ENCODE assay signal across 8 cellular contexts in genomic region chr12:8948711-8949524, GRCh38. TPM values are rescaled to one million over a fixed set of nuclear protein-coding genes. Genes with fewer than 3 reads are reported as not detected.
A peak's percentile ranks its signal among the peaks of the same experiment; 100 is the strongest.
DNase-seq lines count a peak whose midpoint lies in the region; ATAC-seq and TF ChIP-seq lines count a peak whose summit lies in the region.

No MANE protein-coding gene starts in this region.

- WGBS in liver: 2% methylated on average over 24 of the region's 24 CpGs
- 0 to 1% methylated on average over 24 of the region's 24 CpGs for WGBS in testis, 2 donors

- H3K4me1 ChIP-seq in RWPE2 (ENCODE audit: insufficient read depth, poor library complexity, severe bottlenecking) (peaks cover 3% of the 10 kb centered on the region), colonic mucosa (peaks cover 8% of the 10 kb centered on the region), liver (ENCODE audit: control insufficient read depth in 4 of 4, insufficient read depth in 4 of 4, low read length in 3 of 4) (peaks cover 0 to 34% (median 26%) of the 10 kb centered on the region in 4 donors), testis (no peaks in the 10 kb centered on the region)

- no peaks in the 10 kb centered on the region for H3K27me3 ChIP-seq in RWPE2 (ENCODE audit: insufficient read depth, poor library complexity, severe bottlenecking)
- H3K27me3 ChIP-seq in colonic mucosa: no peaks in the 10 kb centered on the region
- no peaks in the 10 kb centered on the region for H3K27me3 ChIP-seq in liver (ENCODE audit: control insufficient read depth in 4 of 4, insufficient read depth in 4 of 4, low read length in 3 of 4)
- H3K27me3 ChIP-seq in testis: no peaks in the 10 kb centered on the region

- no peak for TF ChIP-seq POLR2A in testis (IDR thresholded peaks at IDR 0.05)

- H3K4me3 ChIP-seq in RWPE2 (ENCODE audit: severe bottlenecking): peak overlapping the region; percentile 79
- peak overlapping the region; percentile 89 for H3K4me3 ChIP-seq in colonic mucosa
- H3K4me3 ChIP-seq in liver (ENCODE audit: low read depth in 1 of 3, low read length in 3 of 3): peak overlapping the region; percentile 75 to 98 (median 81)
- peak overlapping the region; percentile 75 to 80 for H3K4me3 ChIP-seq in testis

- H3K9ac ChIP-seq in colonic mucosa (ENCODE audit: low read depth in 2 of 2, low read length in 2 of 2) (peak overlapping the region; percentile 80 to 92), liver (ENCODE audit: low read depth in 1 of 2, low read length in 2 of 2) (peak overlapping the region; percentile 69 to 95)

- H3K9me3 ChIP-seq in RWPE2 (ENCODE audit: severe bottlenecking): no peaks in the 10 kb centered on the region
- no peaks in the 10 kb centered on the region for H3K9me3 ChIP-seq in colonic mucosa
- peaks cover 0 to 7% (median 3%) of the 10 kb centered on the region in 4 donors for H3K9me3 ChIP-seq in liver (ENCODE audit: control insufficient read depth in 4 of 4, low read length in 3 of 4)
- H3K9me3 ChIP-seq in testis: no peaks in the 10 kb centered on the region

- H3K36me3 ChIP-seq in RWPE2 (ENCODE audit: low read depth): peaks cover 21% of the 10 kb centered on the region
- H3K36me3 ChIP-seq in colonic mucosa: peaks cover 6% of the 10 kb centered on the region
- peaks cover 5 to 18% (median 17%) of the 10 kb centered on the region in 4 donors for H3K36me3 ChIP-seq in liver (ENCODE audit: control insufficient read depth in 4 of 4, insufficient read depth in 3 of 4, low read depth in 1 of 4, low read length in 3 of 4)
- no peaks in the 10 kb centered on the region for H3K36me3 ChIP-seq in testis (ENCODE audit: low read depth, missing control alignments)

- ATAC-seq in GM19351 (IDR thresholded peaks at IDR 0.05; ENCODE audit: unreplicated experiment) (peak; percentile 24), HG03439 (IDR thresholded peaks at IDR 0.05; ENCODE audit: unreplicated experiment) (peak; percentile 32), RWPE2 (ENCODE audit: low read depth) (peak; percentile 40)

- peak; percentile 94 for DNase-seq in DMS53 (lab: John Stamatoyannopoulos, UW)
- DNase-seq in RWPE2 (ENCODE audit: low spot score): no peak
- peak; percentile 27 for DNase-seq in colonic mucosa
- peak; percentile 40 for DNase-seq in testis
- DNase-seq in effector CD8-positive, alpha-beta T cell (lab: John Stamatoyannopoulos, UW): no peak

- TF ChIP-seq RAD21 in liver (IDR thresholded peaks at IDR 0.05): no peak

- H3K27ac ChIP-seq in RWPE2 (ENCODE audit: poor library complexity, severe bottlenecking): peak overlapping the region; percentile 65
- peak overlapping the region; percentile 93 for H3K27ac ChIP-seq in colonic mucosa
- H3K27ac ChIP-seq in liver (ENCODE audit: low read depth in 1 of 2, low read length in 2 of 2): peak overlapping the region; percentile 93 to 97
- H3K27ac ChIP-seq in testis: peak overlapping the region; percentile 94 to 99

- TF ChIP-seq CTCF in RWPE2 (IDR thresholded peaks at IDR 0.05; ENCODE audit: poor library complexity, severe bottlenecking) (no peak), colonic mucosa (IDR thresholded peaks at IDR 0.05) (no peak), liver (IDR thresholded peaks at IDR 0.05; ENCODE audit: low read depth, low read length, missing input control) (no peak), testis (IDR thresholded peaks at IDR 0.05) (no peak)

- intact Hi-C loops in colonic mucosa (cut with DNase I) (no loop called here), testis (cut with DNase I; ENCODE audit: low total_unique reads) (no loop called here)

TF ChIP-seq in liver, 16 proteins besides CTCF, POLR2A, EP300 and RAD21:
- TF ChIP-seq YY1 (IDR thresholded peaks at IDR 0.05) (peak; percentile 1), GABPA (IDR thresholded peaks at IDR 0.05 in 1 of 2, conservative IDR thresholded peaks at IDR 0.05 in 1 of 2) (no peak)

RNA-seq across cellular contexts. Expression of gene M6PR, which starts 0.5 kb away (rescaled TPM):
- total RNA-seq in colonic mucosa (100 to 1,000 TPM in 1 of 2 donors, 10 to 100 TPM in 1; 84.3 to 122 TPM), liver (100 to 1,000 TPM in 1 of 2 donors, 10 to 100 TPM in 1; 44.5 to 118 TPM), testis (100 to 1,000 TPM; 166 to 172 TPM)
- polyA plus RNA-seq in liver (10 to 100 TPM; 38.7 to 48.9 TPM), testis (ENCODE audit: insufficient read depth, low read depth, low replicate concordance) (127 TPM)

RNA-seq across cellular contexts. Expression of gene PHC1, which starts 34.6 kb away (rescaled TPM):
- total RNA-seq in colonic mucosa: 10 to 100 TPM in 1 of 2 donors, 1 to 10 TPM in 1; 7.2 to 12.8 TPM
- 1 to 10 TPM; 4.1 to 7.6 TPM for total RNA-seq in liver
- polyA plus RNA-seq in liver: 1 to 10 TPM; 2.4 to 3.7 TPM
- 100 to 1,000 TPM; 134 to 154 TPM for total RNA-seq in testis
- 112 TPM for polyA plus RNA-seq in testis (ENCODE audit: insufficient read depth, low read depth, low replicate concordance)

RNA-seq across cellular contexts. Expression of gene KLRG1, which starts 40.4 kb away (rescaled TPM):
- 1 to 10 TPM in 1 of 2 donors, under 1 TPM in 1; 0.54 to 1.0 TPM for total RNA-seq in colonic mucosa
- total RNA-seq in liver: 1 to 10 TPM; 2.4 to 2.8 TPM
- polyA plus RNA-seq in liver: 1 to 10 TPM in 1 of 2 donors, under 1 TPM in 1; 0.95 to 2.7 TPM
- 1 to 10 TPM; 3.5 to 4.6 TPM for total RNA-seq in testis
- polyA plus RNA-seq in testis (ENCODE audit: insufficient read depth, low read depth, low replicate concordance): 2.4 TPM

Comparison
In these comparisons a context has a peak if more than half of its experiments do, and no peak if none do; other contexts are left out.
1. DNase-seq: peak in DMS53 (single experiment), colonic mucosa (single experiment) and testis (single experiment); none in RWPE2 (single experiment) and effector CD8-positive, alpha-beta T cell (single experiment).
2. RNA of gene PHC1, which starts 34.6 kb away (total RNA-seq): 134 to 154 TPM in testis; 7.2 to 12.8 TPM in colonic mucosa and 4.1 to 7.6 TPM in liver; every median in the first group is over 4 times any median in the second.
3. Peak in every context shown above with its lines, with median percentiles within 50 percentile points of each other: ATAC-seq, H3K27ac ChIP-seq and H3K4me3 ChIP-seq.